Comparison of ENCODE assay signal across 1 cellular context in the genomic region with DNA sequence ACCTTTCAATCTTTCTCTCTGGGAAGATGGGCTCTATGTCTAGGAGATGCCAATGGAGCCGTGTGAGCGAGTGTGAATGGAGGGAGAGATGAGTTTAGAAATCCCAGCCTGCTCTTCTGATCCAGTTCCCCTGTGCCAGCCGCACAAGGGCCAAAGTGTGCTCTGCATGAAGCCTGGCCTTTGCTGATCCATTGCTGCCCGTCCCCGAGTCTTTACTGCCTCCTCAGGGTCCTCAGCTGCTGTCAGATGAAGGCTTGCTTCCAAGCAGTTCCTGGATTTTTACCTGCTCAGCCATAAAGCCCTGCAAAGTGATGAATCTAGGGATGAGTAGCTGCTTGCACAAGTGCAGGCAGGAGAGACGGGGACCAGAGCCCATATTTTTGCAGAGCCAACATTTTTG.
TF ChIP-seq lines count a peak whose summit lies in the region.

No MANE protein-coding gene starts in this region.

TF ChIP-seq in HepG2, 621 proteins besides CTCF, POLR2A, EP300 and RAD21 (continued from another document):
- TF ChIP-seq ZNF616 (CRISPR knock-in tag; IDR thresholded peaks at IDR 0.05; ENCODE audit: low read depth) (0 out of 2 replicates have a peak, but pooled peaks have one; percentile 32), MBNL3 (CRISPR knock-in tag; conservative IDR thresholded peaks at IDR 0.05) (no peak), ZNF274 (CRISPR knock-in tag; IDR thresholded peaks at IDR 0.05) (no peak), ZBTB20 (CRISPR knock-in tag; IDR thresholded peaks at IDR 0.05; ENCODE audit: borderline replicate concordance, low read depth) (no peak), CHCHD3 (CRISPR knock-in tag; IDR thresholded peaks at IDR 0.05) (no peak), CHD4 (IDR thresholded peaks at IDR 0.05; ENCODE audit: borderline replicate concordance, low read length) (no peak)
- TF ChIP-seq, protein P1, sequence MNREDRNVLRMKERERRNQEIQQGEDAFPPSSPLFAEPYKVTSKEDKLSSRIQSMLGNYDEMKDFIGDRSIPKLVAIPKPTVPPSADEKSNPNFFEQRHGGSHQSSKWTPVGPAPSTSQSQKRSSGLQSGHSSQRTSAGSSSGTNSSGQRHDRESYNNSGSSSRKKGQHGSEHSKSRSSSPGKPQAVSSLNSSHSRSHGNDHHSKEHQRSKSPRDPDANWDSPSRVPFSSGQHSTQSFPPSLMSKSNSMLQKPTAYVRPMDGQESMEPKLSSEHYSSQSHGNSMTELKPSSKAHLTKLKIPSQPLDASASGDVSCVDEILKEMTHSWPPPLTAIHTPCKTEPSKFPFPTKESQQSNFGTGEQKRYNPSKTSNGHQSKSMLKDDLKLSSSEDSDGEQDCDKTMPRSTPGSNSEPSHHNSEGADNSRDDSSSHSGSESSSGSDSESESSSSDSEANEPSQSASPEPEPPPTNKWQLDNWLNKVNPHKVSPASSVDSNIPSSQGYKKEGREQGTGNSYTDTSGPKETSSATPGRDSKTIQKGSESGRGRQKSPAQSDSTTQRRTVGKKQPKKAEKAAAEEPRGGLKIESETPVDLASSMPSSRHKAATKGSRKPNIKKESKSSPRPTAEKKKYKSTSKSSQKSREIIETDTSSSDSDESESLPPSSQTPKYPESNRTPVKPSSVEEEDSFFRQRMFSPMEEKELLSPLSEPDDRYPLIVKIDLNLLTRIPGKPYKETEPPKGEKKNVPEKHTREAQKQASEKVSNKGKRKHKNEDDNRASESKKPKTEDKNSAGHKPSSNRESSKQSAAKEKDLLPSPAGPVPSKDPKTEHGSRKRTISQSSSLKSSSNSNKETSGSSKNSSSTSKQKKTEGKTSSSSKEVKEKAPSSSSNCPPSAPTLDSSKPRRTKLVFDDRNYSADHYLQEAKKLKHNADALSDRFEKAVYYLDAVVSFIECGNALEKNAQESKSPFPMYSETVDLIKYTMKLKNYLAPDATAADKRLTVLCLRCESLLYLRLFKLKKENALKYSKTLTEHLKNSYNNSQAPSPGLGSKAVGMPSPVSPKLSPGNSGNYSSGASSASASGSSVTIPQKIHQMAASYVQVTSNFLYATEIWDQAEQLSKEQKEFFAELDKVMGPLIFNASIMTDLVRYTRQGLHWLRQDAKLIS (CRISPR knock-in tag; IDR thresholded peaks at IDR 0.05), result no peak
- TF ChIP-seq, protein P2, sequence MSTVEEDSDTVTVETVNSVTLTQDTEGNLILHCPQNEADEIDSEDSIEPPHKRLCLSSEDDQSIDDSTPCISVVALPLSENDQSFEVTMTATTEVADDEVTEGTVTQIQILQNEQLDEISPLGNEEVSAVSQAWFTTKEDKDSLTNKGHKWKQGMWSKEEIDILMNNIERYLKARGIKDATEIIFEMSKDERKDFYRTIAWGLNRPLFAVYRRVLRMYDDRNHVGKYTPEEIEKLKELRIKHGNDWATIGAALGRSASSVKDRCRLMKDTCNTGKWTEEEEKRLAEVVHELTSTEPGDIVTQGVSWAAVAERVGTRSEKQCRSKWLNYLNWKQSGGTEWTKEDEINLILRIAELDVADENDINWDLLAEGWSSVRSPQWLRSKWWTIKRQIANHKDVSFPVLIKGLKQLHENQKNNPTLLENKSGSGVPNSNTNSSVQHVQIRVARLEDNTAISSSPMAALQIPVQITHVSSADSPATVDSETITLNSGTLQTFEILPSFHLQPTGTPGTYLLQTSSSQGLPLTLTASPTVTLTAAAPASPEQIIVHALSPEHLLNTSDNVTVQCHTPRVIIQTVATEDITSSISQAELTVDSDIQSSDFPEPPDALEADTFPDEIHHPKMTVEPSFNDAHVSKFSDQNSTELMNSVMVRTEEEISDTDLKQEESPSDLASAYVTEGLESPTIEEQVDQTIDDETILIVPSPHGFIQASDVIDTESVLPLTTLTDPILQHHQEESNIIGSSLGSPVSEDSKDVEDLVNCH (CRISPR knock-in tag; IDR thresholded peaks at IDR 0.05), result no peak
